ENCODE assay signal across 14 cellular contexts in the genomic region with DNA sequence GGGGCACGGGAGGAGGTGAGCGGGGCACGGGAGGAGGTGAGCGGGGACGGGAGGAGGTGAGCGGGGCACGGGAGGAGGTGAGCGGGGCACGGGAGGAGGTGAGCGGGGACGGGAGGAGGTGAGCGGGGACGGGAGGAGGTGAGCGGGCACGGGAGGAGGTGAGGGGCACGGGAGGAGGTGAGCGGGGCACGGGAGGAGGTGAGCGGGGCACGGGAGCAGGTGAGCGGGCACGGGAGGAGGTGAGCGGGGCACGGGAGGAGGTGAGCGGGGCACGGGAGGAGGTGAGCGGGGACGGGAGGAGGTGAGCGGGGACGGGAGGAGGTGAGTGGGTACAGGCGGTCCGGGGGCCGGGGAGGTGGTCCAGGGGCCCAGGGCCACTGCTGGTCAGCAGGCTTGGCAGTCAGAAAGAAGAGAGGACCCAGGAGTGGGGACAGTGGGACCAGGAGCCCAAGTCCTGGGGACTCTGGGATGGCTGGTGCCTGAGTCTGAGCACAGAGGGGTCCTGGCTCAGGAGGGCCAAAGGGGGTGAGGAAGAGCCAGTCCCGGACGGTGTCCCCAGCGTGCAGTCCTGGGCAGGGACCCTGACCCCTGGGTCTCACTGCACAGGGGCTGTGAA. TPM values are rescaled to one million over a fixed set of nuclear protein-coding genes. Genes with fewer than 3 reads are reported as not detected.
"Had no signal": no experiment of that assay in that cellular context is flagged by ENCODE, and none has a peak within 500 bp of the region (broad histone marks: within the 10 kb centered on the region; RNA-seq: fewer than 3 reads in every experiment).

No MANE protein-coding gene starts in this region.

RNA-seq across cellular contexts. Expression of a gene that starts 4.5 kb away (rescaled TPM):
- total RNA-seq: cardiac septum had no signal

RNA-seq across cellular contexts. Expression of a gene that starts 42.4 kb away (rescaled TPM):
- total RNA-seq: activated CD4-positive, alpha-beta memory T cell treated with anti-CD3 and anti-CD28 coated beads, Interleukin-2, amount 10 ng/mL, durations not matched to agents 7 days and 5 days; activated CD4-positive, alpha-beta T cell treated with anti-CD3 and anti-CD28 coated beads for 36 hours; activated CD4-positive, alpha-beta T cell treated with anti-CD3 and anti-CD28 coated beads, Interleukin-2, amount 10 ng/mL, durations not matched to agents 7 days and 5 days; activated CD8-positive, alpha-beta memory T cell treated with anti-CD3 and anti-CD28 coated beads, Interleukin-2, amount 10 ng/mL, durations not matched to agents 7 days and 5 days; activated CD8-positive, alpha-beta T cell treated with anti-CD3 and anti-CD28 coated beads, Interleukin-2, amount 10 ng/mL, durations not matched to agents 7 days and 5 days; activated naive CD4-positive, alpha-beta T cell treated with anti-CD3 and anti-CD28 coated beads for 36 hours; activated naive CD4-positive, alpha-beta T cell treated with anti-CD3 and anti-CD28 coated beads, Interleukin-2, amount 50 U/mL, for 72 hours; activated T-cell treated with anti-CD3 and anti-CD28 coated beads, Interleukin-2, amount 50 U/mL, for 4 hours; activated T-cell treated with anti-CD3 and anti-CD28 coated beads, Interleukin-2, amount 50 U/mL, for 72 hours; activated T-helper 1 cell treated with anti-CD3 and anti-CD28 coated beads, Interleukin-12 subunit alpha, Interleukin-12 subunit beta, Interleukin-2, Interleukin-4 antibody, amounts not matched to agents 30 ng/mL and 10 ng/mL and 1 ng/mL, durations not matched to agents 14 hours and 24 hours and 36 hours; activated T-helper 17 cell treated with anti-CD3 and anti-CD28 coated beads, Interleukin-2, amount 50 U/mL, for 72 hours; aorta; cardiac septum; T-helper 2 cell treated with Interferon-gamma antibody and Interleukin-4, amounts not matched to agents 100 ng/mL and 5 ng/mL, for 36 hours had no signal
